1 cellular context compared by ENCODE assay signal in the genomic region with DNA sequence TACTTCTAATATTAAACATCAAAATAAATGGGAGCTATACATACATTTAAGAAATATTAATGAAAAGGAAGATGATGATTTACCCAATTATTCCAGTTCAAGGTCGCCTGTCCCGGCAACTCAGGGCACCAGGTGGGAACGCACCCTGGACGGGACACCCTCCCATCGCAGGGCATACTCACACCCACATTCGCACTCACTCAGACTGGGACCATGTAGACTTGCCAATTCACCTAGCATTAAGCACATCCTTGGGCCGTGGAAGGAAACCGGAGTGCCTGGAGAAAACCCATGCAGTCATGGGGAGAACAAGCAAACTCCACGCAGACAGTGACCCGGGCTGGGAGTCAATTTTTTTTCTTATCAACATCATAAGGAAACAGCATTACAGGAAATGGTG.
TF ChIP-seq lines count a peak whose summit lies in the region.

No MANE protein-coding gene starts in this region.

TF ChIP-seq in IMR-90, 13 proteins besides CTCF, POLR2A, EP300 and RAD21:
- TF ChIP-seq, protein P1, sequence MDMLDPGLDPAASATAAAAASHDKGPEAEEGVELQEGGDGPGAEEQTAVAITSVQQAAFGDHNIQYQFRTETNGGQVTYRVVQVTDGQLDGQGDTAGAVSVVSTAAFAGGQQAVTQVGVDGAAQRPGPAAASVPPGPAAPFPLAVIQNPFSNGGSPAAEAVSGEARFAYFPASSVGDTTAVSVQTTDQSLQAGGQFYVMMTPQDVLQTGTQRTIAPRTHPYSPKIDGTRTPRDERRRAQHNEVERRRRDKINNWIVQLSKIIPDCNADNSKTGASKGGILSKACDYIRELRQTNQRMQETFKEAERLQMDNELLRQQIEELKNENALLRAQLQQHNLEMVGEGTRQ (IDR thresholded peaks at IDR 0.05; ENCODE audit: low read depth, low read length): no peak
- TF ChIP-seq CEBPB (IDR thresholded peaks at IDR 0.05; ENCODE audit: low read depth, low read length) (no peak), RFX5 (IDR thresholded peaks at IDR 0.05; ENCODE audit: low read depth, low read length) (no peak), MAZ (IDR thresholded peaks at IDR 0.05; ENCODE audit: borderline replicate concordance, low read depth, low read length) (no peak), MXI1 (IDR thresholded peaks at IDR 0.05; ENCODE audit: borderline replicate concordance, low read depth, low read length) (no peak), CHD1 (IDR thresholded peaks at IDR 0.05; ENCODE audit: low read depth, low read length) (no peak), MAFK (IDR thresholded peaks at IDR 0.05; ENCODE audit: low read depth, low read length) (no peak), FOS (IDR thresholded peaks at IDR 0.05; ENCODE audit: low read depth, low read length) (no peak), SMC3 (IDR thresholded peaks at IDR 0.05; ENCODE audit: low read depth, low read length) (no peak), RCOR1 (IDR thresholded peaks at IDR 0.05; ENCODE audit: insufficient replicate concordance, low read length) (no peak), BHLHE40 (IDR thresholded peaks at IDR 0.05; ENCODE audit: low read depth, low read length) (no peak)
- TF ChIP-seq, protein P2, sequence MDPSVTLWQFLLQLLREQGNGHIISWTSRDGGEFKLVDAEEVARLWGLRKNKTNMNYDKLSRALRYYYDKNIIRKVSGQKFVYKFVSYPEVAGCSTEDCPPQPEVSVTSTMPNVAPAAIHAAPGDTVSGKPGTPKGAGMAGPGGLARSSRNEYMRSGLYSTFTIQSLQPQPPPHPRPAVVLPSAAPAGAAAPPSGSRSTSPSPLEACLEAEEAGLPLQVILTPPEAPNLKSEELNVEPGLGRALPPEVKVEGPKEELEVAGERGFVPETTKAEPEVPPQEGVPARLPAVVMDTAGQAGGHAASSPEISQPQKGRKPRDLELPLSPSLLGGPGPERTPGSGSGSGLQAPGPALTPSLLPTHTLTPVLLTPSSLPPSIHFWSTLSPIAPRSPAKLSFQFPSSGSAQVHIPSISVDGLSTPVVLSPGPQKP (IDR thresholded peaks at IDR 0.05; ENCODE audit: borderline replicate concordance, low read depth, low read length): no peak
